In the genomic region with DNA sequence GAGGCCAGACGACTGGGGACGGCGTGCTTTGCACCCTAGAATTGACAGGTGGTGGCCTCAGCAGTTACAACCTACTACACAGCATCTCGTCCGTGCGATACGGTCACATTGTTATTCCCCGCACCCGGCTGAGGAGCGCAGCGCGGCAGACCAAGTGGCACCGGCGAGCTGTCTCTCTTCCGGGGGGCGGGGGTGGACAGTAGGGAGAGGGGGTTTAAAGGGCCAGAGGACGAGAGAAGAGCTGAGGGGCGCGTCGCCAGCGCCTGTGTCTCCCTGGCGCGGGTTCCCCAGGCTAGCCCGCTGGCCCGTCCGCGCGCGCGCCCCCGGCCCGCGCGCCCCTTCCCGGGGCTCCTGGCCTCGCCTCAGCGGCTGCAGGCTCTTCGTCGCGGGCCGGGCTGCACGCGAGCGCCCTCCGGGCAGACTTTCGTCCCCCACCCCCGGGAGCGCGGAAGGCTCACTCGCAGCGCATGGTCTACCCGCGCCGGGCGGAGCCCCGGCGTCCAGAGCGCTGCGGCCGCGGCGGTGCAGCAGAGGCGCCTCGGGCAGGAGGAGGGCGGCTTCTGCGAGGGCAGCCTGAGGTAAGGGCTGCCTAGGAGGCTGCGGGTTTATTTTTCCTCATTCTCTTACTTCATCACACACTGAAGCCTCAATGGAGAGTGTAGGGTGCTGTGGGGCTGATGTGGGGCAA, we compare ENCODE assay signal across 8 cellular contexts. TPM values are rescaled to one million over a fixed set of nuclear protein-coding genes. Genes with fewer than 3 reads are reported as not detected.
A peak's percentile ranks its signal among the peaks of the same experiment; 100 is the strongest.
DNase-seq lines count a peak whose midpoint lies in the region; ATAC-seq and TF ChIP-seq lines count a peak whose summit lies in the region.

A gene (plus strand): TSS at position 225 of the 688 bp plus-strand sequence.

- no peak within 1 kb of the TSS for H3K27ac Mint-ChIP-seq in CD4-positive, alpha-beta T cell

- H3K27me3 ChIP-seq in CD4-positive, alpha-beta T cell (ENCODE audit: control insufficient read depth, insufficient read depth, low read length) = peaks cover 26% of the 10 kb centered on the region
- H3K27me3 ChIP-seq in HUES6 (ENCODE audit: control insufficient read depth, insufficient read depth, low read length) = peaks cover 69% of the 10 kb centered on the region
- H3K27me3 ChIP-seq in kidney epithelial cell (ENCODE audit: control insufficient read depth, insufficient read depth, low read length) = peaks cover 22% of the 10 kb centered on the region
- H3K27me3 ChIP-seq in testis = no peaks in the 10 kb centered on the region

- no peak for TF ChIP-seq CTCF in CD4-positive, alpha-beta T cell (IDR thresholded peaks at IDR 0.05)
- no peak for TF ChIP-seq CTCF in kidney epithelial cell (IDR thresholded peaks at IDR 0.05; ENCODE audit: insufficient read depth, low read length, poor library complexity, severe bottlenecking)
- TF ChIP-seq CTCF in testis (IDR thresholded peaks at IDR 0.05) = no peak

- H3K4me1 Mint-ChIP-seq in CD4-positive, alpha-beta T cell (ENCODE audit: low read depth) = no peaks in the 10 kb centered on the region

- no peaks in the 10 kb centered on the region for H3K36me3 Mint-ChIP-seq in CD4-positive, alpha-beta T cell (ENCODE audit: low read depth)

- H3K4me3 ChIP-seq in HUES6 (ENCODE audit: low read depth, low read length) = peak within 1 kb of the TSS; percentile 70
- peak within 1 kb of the TSS; percentile 12 for H3K4me3 ChIP-seq in kidney epithelial cell (ENCODE audit: low read depth, low read length)
- H3K4me3 ChIP-seq in testis = peak within 1 kb of the TSS; percentile 39 to 54

- intact Hi-C loops in CD4-positive, alpha-beta T cell (cut with DNase I, micrococcal nuclease) = no loop called here
- intact Hi-C loops in testis (cut with DNase I; ENCODE audit: low total_unique reads) = no loop called here

- POLR2A ChIA-PET in CD4-positive, alpha-beta T cell (lab: Charles Lee) = no interaction called here

- peak within 1 kb of the TSS; percentile 15 for H3K9ac ChIP-seq in HUES6 (ENCODE audit: low read length)

- no peak for ATAC-seq in CD4-positive, alpha-beta T cell (ENCODE audit: poor library complexity)
- ATAC-seq in HG03097 (IDR thresholded peaks at IDR 0.05; ENCODE audit: low FRiP score, unreplicated experiment) (no peak), GM18868 (IDR thresholded peaks at IDR 0.05; ENCODE audit: unreplicated experiment) (no peak)

- WGBS in testis, 2 donors = 0 to 1% methylated on average over 7 to 58 of the region's 67 CpGs

- no peak for TF ChIP-seq POLR2A in testis (IDR thresholded peaks at IDR 0.05)

- H3K4me3 Mint-ChIP-seq in CD4-positive, alpha-beta T cell = no peak within 1 kb of the TSS

- peaks cover 10% of the 10 kb centered on the region for H3K9me3 ChIP-seq in CD4-positive, alpha-beta T cell (ENCODE audit: control insufficient read depth, low read length)
- peaks cover 4% of the 10 kb centered on the region; the same call in 1 of the 2 replicates for H3K9me3 ChIP-seq in HUES6 (ENCODE audit: control insufficient read depth, insufficient read depth, low read depth, low read length)
- H3K9me3 ChIP-seq in testis = no peaks in the 10 kb centered on the region

- peaks cover 6% of the 10 kb centered on the region for H3K9me3 Mint-ChIP-seq in CD4-positive, alpha-beta T cell

- peaks cover 10% of the 10 kb centered on the region; the same call in 1 of the 2 replicates for H3K4me1 ChIP-seq in HUES6 (ENCODE audit: control insufficient read depth, insufficient read depth, low read length)
- no peaks in the 10 kb centered on the region for H3K4me1 ChIP-seq in testis

- no peak within 1 kb of the TSS for H3K27ac ChIP-seq in CD4-positive, alpha-beta T cell (ENCODE audit: low read depth, low read length)
- no peak within 1 kb of the TSS for H3K27ac ChIP-seq in HUES6 (ENCODE audit: low read depth, low read length)
- H3K27ac ChIP-seq in testis = no peak within 1 kb of the TSS

- CTCF ChIA-PET in CD4-positive, alpha-beta T cell (lab: Charles Lee) = no interaction called here

- peaks cover 64% of the 10 kb centered on the region for H3K27me3 Mint-ChIP-seq in CD4-positive, alpha-beta T cell

- no peaks in the 10 kb centered on the region for H3K36me3 ChIP-seq in HUES6 (ENCODE audit: control insufficient read depth, insufficient read depth, low read length)
- H3K36me3 ChIP-seq in kidney epithelial cell (ENCODE audit: control insufficient read depth, insufficient read depth, low read length) = no peaks in the 10 kb centered on the region
- H3K36me3 ChIP-seq in testis (ENCODE audit: low read depth, missing control alignments) = no peaks in the 10 kb centered on the region

- DNase-seq in CD4-positive, alpha-beta T cell = no peak
- DNase-seq in astrocyte of the hippocampus (ENCODE audit: low read depth, low spot score) (peak; percentile 69), kidney epithelial cell (ENCODE audit: low read depth) (no peak), testis (peak; percentile 18)
- DNase-seq in stimulated activated CD4-positive, alpha-beta T cell treated with anti-CD3 and anti-CD28 coated beads, Interleukin-12 subunit alpha, Interleukin-12 subunit beta, amount 100 ng/mL, for 4 hours = no peak

RNA-seq across cellular contexts. Expression of the gene that starts here (rescaled TPM):
- 100 to 1,000 TPM; 155 to 159 TPM for total RNA-seq in CD4-positive, alpha-beta T cell
- 0.33 and 0.68 TPM in 2 replicates for total RNA-seq in kidney epithelial cell
- 10 to 100 TPM; 12.4 to 16.1 TPM for total RNA-seq in testis
- 11.5 TPM for polyA plus RNA-seq in testis (ENCODE audit: insufficient read depth, low read depth, low replicate concordance)

Comparison
In these comparisons a context has a peak if more than half of its experiments do, and no peak if none do; other contexts are left out.
1. DNase-seq: peak in astrocyte of the hippocampus (single experiment) and testis (single experiment); none in CD4-positive, alpha-beta T cell (0 of 10), kidney epithelial cell (single experiment) and stimulated activated CD4-positive, alpha-beta T cell treated with anti-CD3 and anti-CD28 coated beads, Interleukin-12 subunit alpha, Interleukin-12 subunit beta, amount 100 ng/mL, for 4 hours (single experiment).
2. H3K4me3 ChIP-seq: peak in every context shown above with its lines; median percentile 70 in HUES6; 46 in testis; 12 in kidney epithelial cell.